1 cellular context compared by ENCODE assay signal in the genomic region with DNA sequence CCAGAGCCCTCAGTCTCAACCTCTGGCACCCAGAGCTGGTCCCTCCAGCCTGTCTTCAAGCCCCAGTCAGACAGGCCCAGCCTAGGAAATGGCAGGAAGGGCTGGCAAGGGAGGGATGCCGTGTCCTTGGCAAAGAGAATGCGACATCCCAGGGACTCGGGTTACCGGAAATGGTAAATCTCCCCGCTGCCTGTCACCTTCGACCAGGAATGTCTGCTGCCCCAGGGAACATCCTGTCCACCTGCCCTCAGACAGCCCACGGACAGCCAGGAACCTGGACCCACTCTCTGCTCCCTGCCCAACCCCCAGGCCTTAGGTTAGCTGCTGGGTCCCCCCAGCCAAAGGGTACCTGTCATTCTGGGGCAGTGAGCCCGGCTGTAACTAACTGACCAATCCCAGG.
TF ChIP-seq lines count a peak whose summit lies in the region.

No MANE protein-coding gene starts in this region.

TF ChIP-seq in HepG2, 621 proteins besides CTCF, POLR2A, EP300 and RAD21:
- TF ChIP-seq, protein P1, sequence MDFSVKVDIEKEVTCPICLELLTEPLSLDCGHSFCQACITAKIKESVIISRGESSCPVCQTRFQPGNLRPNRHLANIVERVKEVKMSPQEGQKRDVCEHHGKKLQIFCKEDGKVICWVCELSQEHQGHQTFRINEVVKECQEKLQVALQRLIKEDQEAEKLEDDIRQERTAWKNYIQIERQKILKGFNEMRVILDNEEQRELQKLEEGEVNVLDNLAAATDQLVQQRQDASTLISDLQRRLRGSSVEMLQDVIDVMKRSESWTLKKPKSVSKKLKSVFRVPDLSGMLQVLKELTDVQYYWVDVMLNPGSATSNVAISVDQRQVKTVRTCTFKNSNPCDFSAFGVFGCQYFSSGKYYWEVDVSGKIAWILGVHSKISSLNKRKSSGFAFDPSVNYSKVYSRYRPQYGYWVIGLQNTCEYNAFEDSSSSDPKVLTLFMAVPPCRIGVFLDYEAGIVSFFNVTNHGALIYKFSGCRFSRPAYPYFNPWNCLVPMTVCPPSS (IDR thresholded peaks at IDR 0.05): no peak
- 0 out of 2 replicates have a peak, but pooled peaks have one; percentile 17 for TF ChIP-seq HDAC1 (CRISPR knock-in tag; IDR thresholded peaks at IDR 0.05)
- TF ChIP-seq ZBTB38 (CRISPR knock-in tag; IDR thresholded peaks at IDR 0.05): peak; percentile 33; the same call in 1 of the 2 replicates
- no peak for TF ChIP-seq ZNF891 (CRISPR knock-in tag; IDR thresholded peaks at IDR 0.05)
- no peak for TF ChIP-seq ZNF354B (CRISPR knock-in tag; IDR thresholded peaks at IDR 0.05)
- TF ChIP-seq, protein P2, sequence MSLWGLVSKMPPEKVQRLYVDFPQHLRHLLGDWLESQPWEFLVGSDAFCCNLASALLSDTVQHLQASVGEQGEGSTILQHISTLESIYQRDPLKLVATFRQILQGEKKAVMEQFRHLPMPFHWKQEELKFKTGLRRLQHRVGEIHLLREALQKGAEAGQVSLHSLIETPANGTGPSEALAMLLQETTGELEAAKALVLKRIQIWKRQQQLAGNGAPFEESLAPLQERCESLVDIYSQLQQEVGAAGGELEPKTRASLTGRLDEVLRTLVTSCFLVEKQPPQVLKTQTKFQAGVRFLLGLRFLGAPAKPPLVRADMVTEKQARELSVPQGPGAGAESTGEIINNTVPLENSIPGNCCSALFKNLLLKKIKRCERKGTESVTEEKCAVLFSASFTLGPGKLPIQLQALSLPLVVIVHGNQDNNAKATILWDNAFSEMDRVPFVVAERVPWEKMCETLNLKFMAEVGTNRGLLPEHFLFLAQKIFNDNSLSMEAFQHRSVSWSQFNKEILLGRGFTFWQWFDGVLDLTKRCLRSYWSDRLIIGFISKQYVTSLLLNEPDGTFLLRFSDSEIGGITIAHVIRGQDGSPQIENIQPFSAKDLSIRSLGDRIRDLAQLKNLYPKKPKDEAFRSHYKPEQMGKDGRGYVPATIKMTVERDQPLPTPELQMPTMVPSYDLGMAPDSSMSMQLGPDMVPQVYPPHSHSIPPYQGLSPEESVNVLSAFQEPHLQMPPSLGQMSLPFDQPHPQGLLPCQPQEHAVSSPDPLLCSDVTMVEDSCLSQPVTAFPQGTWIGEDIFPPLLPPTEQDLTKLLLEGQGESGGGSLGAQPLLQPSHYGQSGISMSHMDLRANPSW (CRISPR knock-in tag; IDR thresholded peaks at IDR 0.05; ENCODE audit: borderline replicate concordance): no peak
- no peak for TF ChIP-seq ZNF883 (CRISPR knock-in tag; IDR thresholded peaks at IDR 0.05; ENCODE audit: not compliant biosample characterization)
- TF ChIP-seq, protein P3, sequence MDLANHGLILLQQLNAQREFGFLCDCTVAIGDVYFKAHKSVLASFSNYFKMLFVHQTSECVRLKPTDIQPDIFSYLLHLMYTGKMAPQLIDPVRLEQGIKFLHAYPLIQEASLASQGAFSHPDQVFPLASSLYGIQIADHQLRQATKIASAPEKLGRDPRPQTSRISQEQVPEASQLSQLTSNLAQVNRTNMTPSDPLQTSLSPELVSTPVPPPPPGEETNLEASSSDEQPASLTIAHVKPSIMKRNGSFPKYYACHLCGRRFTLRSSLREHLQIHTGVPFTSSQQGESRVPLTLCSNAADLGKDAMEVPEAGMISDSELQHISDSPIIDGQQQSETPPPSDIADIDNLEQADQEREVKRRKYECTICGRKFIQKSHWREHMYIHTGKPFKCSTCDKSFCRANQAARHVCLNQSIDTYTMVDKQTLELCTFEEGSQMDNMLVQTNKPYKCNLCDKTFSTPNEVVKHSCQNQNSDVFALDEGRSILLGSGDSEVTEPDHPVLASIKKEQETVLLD (CRISPR knock-in tag; IDR thresholded peaks at IDR 0.05; ENCODE audit: low read depth): no peak
- TF ChIP-seq MEIS1 (CRISPR knock-in tag; IDR thresholded peaks at IDR 0.05; ENCODE audit: borderline replicate concordance): no peak
- no peak for TF ChIP-seq ZFP90 (CRISPR knock-in tag; IDR thresholded peaks at IDR 0.05; ENCODE audit: borderline replicate concordance)
- TF ChIP-seq, protein P4, sequence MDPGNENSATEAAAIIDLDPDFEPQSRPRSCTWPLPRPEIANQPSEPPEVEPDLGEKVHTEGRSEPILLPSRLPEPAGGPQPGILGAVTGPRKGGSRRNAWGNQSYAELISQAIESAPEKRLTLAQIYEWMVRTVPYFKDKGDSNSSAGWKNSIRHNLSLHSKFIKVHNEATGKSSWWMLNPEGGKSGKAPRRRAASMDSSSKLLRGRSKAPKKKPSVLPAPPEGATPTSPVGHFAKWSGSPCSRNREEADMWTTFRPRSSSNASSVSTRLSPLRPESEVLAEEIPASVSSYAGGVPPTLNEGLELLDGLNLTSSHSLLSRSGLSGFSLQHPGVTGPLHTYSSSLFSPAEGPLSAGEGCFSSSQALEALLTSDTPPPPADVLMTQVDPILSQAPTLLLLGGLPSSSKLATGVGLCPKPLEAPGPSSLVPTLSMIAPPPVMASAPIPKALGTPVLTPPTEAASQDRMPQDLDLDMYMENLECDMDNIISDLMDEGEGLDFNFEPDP (CRISPR knock-in tag; conservative IDR thresholded peaks at IDR 0.05): 0 out of 2 replicates have a peak, but pooled peaks have one; percentile 13
- TF ChIP-seq, protein P5, sequence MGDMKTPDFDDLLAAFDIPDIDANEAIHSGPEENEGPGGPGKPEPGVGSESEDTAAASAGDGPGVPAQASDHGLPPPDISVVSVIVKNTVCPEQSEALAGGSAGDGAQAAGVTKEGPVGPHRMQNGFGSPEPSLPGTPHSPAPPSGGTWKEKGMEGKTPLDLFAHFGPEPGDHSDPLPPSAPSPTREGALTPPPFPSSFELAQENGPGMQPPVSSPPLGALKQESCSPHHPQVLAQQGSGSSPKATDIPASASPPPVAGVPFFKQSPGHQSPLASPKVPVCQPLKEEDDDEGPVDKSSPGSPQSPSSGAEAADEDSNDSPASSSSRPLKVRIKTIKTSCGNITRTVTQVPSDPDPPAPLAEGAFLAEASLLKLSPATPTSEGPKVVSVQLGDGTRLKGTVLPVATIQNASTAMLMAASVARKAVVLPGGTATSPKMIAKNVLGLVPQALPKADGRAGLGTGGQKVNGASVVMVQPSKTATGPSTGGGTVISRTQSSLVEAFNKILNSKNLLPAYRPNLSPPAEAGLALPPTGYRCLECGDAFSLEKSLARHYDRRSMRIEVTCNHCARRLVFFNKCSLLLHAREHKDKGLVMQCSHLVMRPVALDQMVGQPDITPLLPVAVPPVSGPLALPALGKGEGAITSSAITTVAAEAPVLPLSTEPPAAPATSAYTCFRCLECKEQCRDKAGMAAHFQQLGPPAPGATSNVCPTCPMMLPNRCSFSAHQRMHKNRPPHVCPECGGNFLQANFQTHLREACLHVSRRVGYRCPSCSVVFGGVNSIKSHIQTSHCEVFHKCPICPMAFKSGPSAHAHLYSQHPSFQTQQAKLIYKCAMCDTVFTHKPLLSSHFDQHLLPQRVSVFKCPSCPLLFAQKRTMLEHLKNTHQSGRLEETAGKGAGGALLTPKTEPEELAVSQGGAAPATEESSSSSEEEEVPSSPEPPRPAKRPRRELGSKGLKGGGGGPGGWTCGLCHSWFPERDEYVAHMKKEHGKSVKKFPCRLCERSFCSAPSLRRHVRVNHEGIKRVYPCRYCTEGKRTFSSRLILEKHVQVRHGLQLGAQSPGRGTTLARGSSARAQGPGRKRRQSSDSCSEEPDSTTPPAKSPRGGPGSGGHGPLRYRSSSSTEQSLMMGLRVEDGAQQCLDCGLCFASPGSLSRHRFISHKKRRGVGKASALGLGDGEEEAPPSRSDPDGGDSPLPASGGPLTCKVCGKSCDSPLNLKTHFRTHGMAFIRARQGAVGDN (CRISPR knock-in tag; IDR thresholded peaks at IDR 0.05): peak; percentile 60
- no peak for TF ChIP-seq ZNF205 (CRISPR knock-in tag; IDR thresholded peaks at IDR 0.05)
- no peak for TF ChIP-seq MXI1 (IDR thresholded peaks at IDR 0.05; ENCODE audit: borderline replicate concordance, low read depth, low read length)
- TF ChIP-seq, protein P6, sequence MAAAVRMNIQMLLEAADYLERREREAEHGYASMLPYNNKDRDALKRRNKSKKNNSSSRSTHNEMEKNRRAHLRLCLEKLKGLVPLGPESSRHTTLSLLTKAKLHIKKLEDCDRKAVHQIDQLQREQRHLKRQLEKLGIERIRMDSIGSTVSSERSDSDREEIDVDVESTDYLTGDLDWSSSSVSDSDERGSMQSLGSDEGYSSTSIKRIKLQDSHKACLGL (CRISPR knock-in tag; IDR thresholded peaks at IDR 0.05): no peak
